In genomic region chr5:128838631-128839030, GRCh38 we compare ENCODE assay signal across 29 cellular contexts.
"Had no signal": no experiment of that assay in that cellular context is flagged by ENCODE, and none has a peak within 500 bp of the region (broad histone marks: within the 10 kb centered on the region; RNA-seq: fewer than 3 reads in every experiment).

No MANE protein-coding gene starts in this region.

- H3K27ac ChIP-seq: left ventricle myocardium inferior, pancreas, prostate gland, sigmoid colon, spleen, suprapubic skin, thoracic aorta, tibial artery, upper lobe of right lung had no signal

- H3K4me3 ChIP-seq: left ventricle myocardium inferior, lung, mucosa of descending colon, pancreas, prostate gland, sigmoid colon, spleen, suprapubic skin, thoracic aorta, tibial artery, upper lobe of right lung had no signal

- FAIRE-seq: islet of Langerhans, kidney, pancreas, small intestine, urothelium cell line had no signal

- DNase-seq: hippocampal formation; immature natural killer cell; kidney; left colon; left ventricle myocardium inferior; midbrain; mucosa of descending colon; naive thymus-derived CD4-positive, alpha-beta T cell; nucleus accumbens; pancreas; posterior cingulate gyrus; retina; right cardiac atrium; sigmoid colon; small intestine; spleen; stimulated activated CD4-positive, alpha-beta T cell treated with anti-CD3 and anti-CD28 coated beads, Interleukin-4, amount 100 ng/mL, for 24 hours; stimulated activated naive CD4-positive, alpha-beta T cell; tibial artery; trophoblast cell; upper lobe of right lung had no signal

- H3K36me3 ChIP-seq: left ventricle myocardium inferior, pancreas, prostate gland, sigmoid colon, spleen, suprapubic skin, thoracic aorta, tibial artery, upper lobe of right lung had no signal

- H3K4me1 ChIP-seq: left ventricle myocardium inferior, pancreas, prostate gland, sigmoid colon, spleen, suprapubic skin, tibial artery, upper lobe of right lung had no signal

- ATAC-seq: left colon; mucosa of descending colon; naive thymus-derived CD4-positive, alpha-beta T cell; natural killer cell treated with Interleukin-12 subunit alpha and Interleukin-12 subunit beta and Interleukin-15 and Interleukin-18, amount 100 ng/mL, for 72 hours; pancreas; right cardiac atrium; stimulated activated effector memory CD8-positive, alpha-beta T cell treated with anti-CD3 and anti-CD28 coated beads, Interleukin-12 subunit alpha, Interleukin-12 subunit beta, amount 100 ng/mL, for 72 hours; upper lobe of right lung had no signal

- H3K27me3 ChIP-seq: pancreas, sigmoid colon, spleen, suprapubic skin, tibial artery, upper lobe of right lung had no signal

- H3K9me3 ChIP-seq: left ventricle myocardium inferior, mucosa of descending colon, pancreas, prostate gland, sigmoid colon, spleen, suprapubic skin, thoracic aorta, tibial artery, upper lobe of right lung had no signal
